ENCODE assay signal across 19 cellular contexts in the genomic region with DNA sequence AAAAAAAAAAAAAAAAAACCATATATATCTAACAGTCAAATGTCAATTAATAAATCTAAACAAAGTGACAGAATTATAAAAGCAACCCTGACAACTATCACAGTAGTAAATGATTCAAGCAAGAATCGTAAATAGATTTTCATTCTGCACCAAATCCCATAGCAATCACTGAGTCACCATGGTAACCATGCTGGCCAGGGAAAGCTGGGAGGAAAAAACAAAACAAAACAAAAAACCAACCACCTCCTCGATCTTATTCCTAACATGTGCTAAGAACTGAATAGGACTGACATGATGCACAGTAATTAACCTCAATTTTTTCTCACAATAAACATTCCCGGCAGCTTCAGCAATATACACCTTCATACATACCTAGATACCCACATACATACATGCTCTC. TPM values are rescaled to one million over a fixed set of nuclear protein-coding genes. Genes with fewer than 3 reads are reported as not detected.
"Had no signal": no experiment of that assay in that cellular context is flagged by ENCODE, and none has a peak within 500 bp of the region (broad histone marks: within the 10 kb centered on the region; RNA-seq: fewer than 3 reads in every experiment).

No MANE protein-coding gene starts in this region.

- H3K9me3 Mint-ChIP-seq: activated B cell treated with CpG ODN at 0.5 μM for 24 hours; activated CD4-positive, alpha-beta memory T cell treated with anti-CD3 and anti-CD28 coated beads for 36 hours; activated naive CD4-positive, alpha-beta T cell treated with anti-CD3 and anti-CD28 coated beads, Interleukin-2, amount 10 ng/mL, durations not matched to agents 7 days and 5 days; dendritic cell treated with granulocyte-macrophage colony-stimulating factor and Interleukin-4, amounts not matched to agents 40 ng/mL and 50 ng/mL, for 4 days; naive thymus-derived CD8-positive, alpha-beta T cell; stimulated activated naive B cell treated with anti-CD40 and anti-IgM and Interleukin-4, amounts not matched to agents 10 μg/mL and 1 μg/mL and 100 μg/mL, for 72 hours; T-helper 2 cell treated with Interferon-gamma antibody and Interleukin-4, amounts not matched to agents 5 μg/mL and 100 μg/mL, for 36 hours had no signal

- H3K79me2 ChIP-seq: parathyroid adenoma had no signal

- H3K36me3 Mint-ChIP-seq: activated CD4-positive, alpha-beta memory T cell treated with anti-CD3 and anti-CD28 coated beads for 36 hours; activated CD8-positive, alpha-beta memory T cell treated with anti-CD3 and anti-CD28 coated beads, Interleukin-2, amount 10 ng/mL, durations not matched to agents 7 days and 5 days; activated naive CD4-positive, alpha-beta T cell treated with anti-CD3 and anti-CD28 coated beads, Interleukin-2, amount 10 ng/mL, durations not matched to agents 7 days and 5 days; naive thymus-derived CD8-positive, alpha-beta T cell had no signal

- H3K27me3 ChIP-seq: ascending aorta, neutrophil had no signal

- H3K27me3 Mint-ChIP-seq: activated B cell treated with CpG ODN at 0.5 μM for 24 hours; activated CD4-positive, alpha-beta memory T cell treated with anti-CD3 and anti-CD28 coated beads for 36 hours; dendritic cell treated with granulocyte-macrophage colony-stimulating factor and Interleukin-4, amounts not matched to agents 40 ng/mL and 50 ng/mL, for 4 days; naive thymus-derived CD8-positive, alpha-beta T cell had no signal

- DNase-seq: activated B cell treated with CpG ODN at 0.5 μM for 24 hours; activated CD4-positive, alpha-beta memory T cell treated with anti-CD3 and anti-CD28 coated beads for 36 hours; activated CD4-positive, alpha-beta T cell treated with anti-CD3 and anti-CD28 coated beads for 4 hours; activated CD8-positive, alpha-beta memory T cell treated with anti-CD3 and anti-CD28 coated beads, Interleukin-2, amount 10 ng/mL, durations not matched to agents 7 days and 5 days; activated naive CD4-positive, alpha-beta T cell treated with anti-CD3 and anti-CD28 coated beads, Interleukin-2, amount 10 ng/mL, durations not matched to agents 7 days and 5 days; activated T-cell treated with anti-CD3 and anti-CD28 coated beads, Interleukin-2, amount 50 U/mL, for 1 hour; effector CD8-positive, alpha-beta T cell; foreskin fibroblast; naive thymus-derived CD8-positive, alpha-beta T cell; stimulated activated CD4-positive, alpha-beta T cell treated with anti-CD3 and anti-CD28 coated beads, Interleukin-4, amount 100 ng/mL, for 4 hours; stimulated activated naive B cell treated with anti-CD40 and anti-IgM and Interleukin-4, amounts not matched to agents 10 μg/mL and 1 μg/mL and 100 μg/mL, for 72 hours had no signal

- H3K27ac ChIP-seq: ascending aorta, breast epithelium, neutrophil, parathyroid adenoma had no signal

- H3K9me3 ChIP-seq: ascending aorta, breast epithelium, neutrophil, tibial nerve had no signal

- H3K4me3 ChIP-seq: ascending aorta, breast epithelium, tibial nerve had no signal

- H2AFZ ChIP-seq: parathyroid adenoma had no signal

- H3K36me3 ChIP-seq: ascending aorta, breast epithelium, neutrophil, tibial nerve had no signal

- H3K9ac ChIP-seq: parathyroid adenoma had no signal

- H3K4me1 ChIP-seq: ascending aorta, breast epithelium, parathyroid adenoma, tibial nerve had no signal

- H3K27ac Mint-ChIP-seq: activated B cell treated with CpG ODN at 0.5 μM for 24 hours; activated CD4-positive, alpha-beta memory T cell treated with anti-CD3 and anti-CD28 coated beads for 36 hours; activated CD8-positive, alpha-beta memory T cell treated with anti-CD3 and anti-CD28 coated beads, Interleukin-2, amount 10 ng/mL, durations not matched to agents 7 days and 5 days; activated naive CD4-positive, alpha-beta T cell treated with anti-CD3 and anti-CD28 coated beads, Interleukin-2, amount 10 ng/mL, durations not matched to agents 7 days and 5 days; dendritic cell treated with granulocyte-macrophage colony-stimulating factor and Interleukin-4, amounts not matched to agents 40 ng/mL and 50 ng/mL, for 4 days; stimulated activated naive B cell treated with anti-CD40 and anti-IgM and Interleukin-4, amounts not matched to agents 10 μg/mL and 1 μg/mL and 100 μg/mL, for 72 hours; T-helper 2 cell treated with Interferon-gamma antibody and Interleukin-4, amounts not matched to agents 5 μg/mL and 100 μg/mL, for 36 hours had no signal

- H3K4me3 Mint-ChIP-seq: activated B cell treated with CpG ODN at 0.5 μM for 24 hours; activated CD4-positive, alpha-beta memory T cell treated with anti-CD3 and anti-CD28 coated beads for 36 hours; activated CD8-positive, alpha-beta memory T cell treated with anti-CD3 and anti-CD28 coated beads, Interleukin-2, amount 10 ng/mL, durations not matched to agents 7 days and 5 days; activated naive CD4-positive, alpha-beta T cell treated with anti-CD3 and anti-CD28 coated beads, Interleukin-2, amount 10 ng/mL, durations not matched to agents 7 days and 5 days; dendritic cell treated with granulocyte-macrophage colony-stimulating factor and Interleukin-4, amounts not matched to agents 40 ng/mL and 50 ng/mL, for 4 days; naive thymus-derived CD8-positive, alpha-beta T cell; stimulated activated naive B cell treated with anti-CD40 and anti-IgM and Interleukin-4, amounts not matched to agents 10 μg/mL and 1 μg/mL and 100 μg/mL, for 72 hours; T-helper 2 cell treated with Interferon-gamma antibody and Interleukin-4, amounts not matched to agents 5 μg/mL and 100 μg/mL, for 36 hours had no signal

RNA-seq across cellular contexts. Expression of a gene that starts 30.6 kb away (rescaled TPM):
- total RNA-seq: mesenteric fat pad; naive thymus-derived CD8-positive, alpha-beta T cell had no signal
